In genomic region chr15:42097018-42097417, GRCh38 we compare ENCODE assay signal across 40 cellular contexts. TPM values are rescaled to one million over a fixed set of nuclear protein-coding genes. Genes with fewer than 3 reads are reported as not detected.
"Had no signal": no experiment of that assay in that cellular context is flagged by ENCODE, and none has a peak within 500 bp of the region (broad histone marks: within the 10 kb centered on the region; RNA-seq: fewer than 3 reads in every experiment).

No MANE protein-coding gene starts in this region.

- H3K4me1 ChIP-seq: adrenal gland, body of pancreas had no signal

- H3K27ac ChIP-seq: adrenal gland, ascending aorta, body of pancreas, brain microvascular endothelial cell, breast epithelium, cardiac muscle cell had no signal

- H3K27me3 Mint-ChIP-seq: activated naive CD4-positive, alpha-beta T cell treated with anti-CD3 and anti-CD28 coated beads, Interleukin-2, amount 50 U/mL, for 24 hours; activated naive CD8-positive, alpha-beta T cell; activated naive CD8-positive, alpha-beta T cell treated with anti-CD3 and anti-CD28 coated beads for 36 hours had no signal

- H3K9me3 Mint-ChIP-seq: activated naive CD4-positive, alpha-beta T cell treated with anti-CD3 and anti-CD28 coated beads for 36 hours; activated naive CD4-positive, alpha-beta T cell treated with anti-CD3 and anti-CD28 coated beads, Interleukin-2, amount 10 ng/mL, durations not matched to agents 7 days and 5 days; activated naive CD4-positive, alpha-beta T cell treated with anti-CD3 and anti-CD28 coated beads, Interleukin-2, amount 50 U/mL, for 24 hours; activated naive CD8-positive, alpha-beta T cell treated with anti-CD3 and anti-CD28 coated beads for 36 hours; activated naive CD8-positive, alpha-beta T cell treated with anti-CD3 and anti-CD28 coated beads, Interleukin-2, amount 10 ng/mL, durations not matched to agents 7 days and 5 days; activated naive CD8-positive, alpha-beta T cell treated with anti-CD3 and anti-CD28 coated beads, Interleukin-2, amount 50 U/mL, for 24 hours; activated T-cell treated with anti-CD3 and anti-CD28 coated beads, Interleukin-2, amount 50 U/mL, for 24 hours; activated T-cell treated with anti-CD3 and anti-CD28 coated beads, Interleukin-2, amount 50 U/mL, for 4 hours; activated T-cell treated with anti-CD3 and anti-CD28 coated beads, Interleukin-2, amount 50 U/mL, for 72 hours; activated T-helper 1 cell treated with anti-CD3 and anti-CD28 coated beads, Interleukin-12 subunit alpha, Interleukin-12 subunit beta, Interleukin-2, Interleukin-4 antibody, amounts not matched to agents 30 ng/mL and 10 ng/mL and 1 ng/mL, durations not matched to agents 14 hours and 24 hours and 36 hours; activated T-helper 17 cell treated with anti-CD3 and anti-CD28 coated beads, Interleukin-2, amount 50 U/mL, for 72 hours; activated T-helper 2 cell treated with anti-CD3 and anti-CD28 coated beads, Interferon-gamma antibody, Interleukin-2, Interleukin-4, amounts not matched to agents 10 μg/mL and 5 μg/mL and 100 μg/mL, durations not matched to agents 14 hours and 24 hours and 36 hours; brain; central memory CD8-positive, alpha-beta T cell had no signal

- H3K9me3 ChIP-seq: adrenal gland, ascending aorta, body of pancreas, breast epithelium had no signal

- DNase-seq: activated effector memory CD4-positive, alpha-beta T cell treated with anti-CD3 and anti-CD28 coated beads, Interleukin-2, amount 50 U/mL, for 16 hours; activated effector memory CD4-positive, alpha-beta T cell treated with Interleukin-2 at 50 U/mL for 16 hours; activated gamma-delta T cell treated with Interleukin-2 at 50 U/mL for 16 hours; activated naive CD4-positive, alpha-beta T cell; activated naive CD4-positive, alpha-beta T cell treated with anti-CD3 and anti-CD28 coated beads for 36 hours; activated naive CD4-positive, alpha-beta T cell treated with anti-CD3 and anti-CD28 coated beads, Interleukin-2, amount 10 ng/mL, durations not matched to agents 7 days and 5 days; activated naive CD4-positive, alpha-beta T cell treated with anti-CD3 and anti-CD28 coated beads, Interleukin-2, amount 50 U/mL, for 16 hours; activated naive CD4-positive, alpha-beta T cell treated with Interleukin-2 at 50 U/mL for 16 hours; activated naive CD8-positive, alpha-beta T cell treated with anti-CD3 and anti-CD28 coated beads for 36 hours; activated naive CD8-positive, alpha-beta T cell treated with anti-CD3 and anti-CD28 coated beads, Interleukin-2, amount 10 ng/mL, durations not matched to agents 7 days and 5 days; activated naive CD8-positive, alpha-beta T cell treated with anti-CD3 and anti-CD28 coated beads, Interleukin-2, amount 50 U/mL, for 24 hours; activated T-cell treated with anti-CD3 and anti-CD28 coated beads for 4 hours; activated T-cell treated with anti-CD3 and anti-CD28 coated beads, Interleukin-2, amount 50 U/mL, for 1 hour; activated T-cell treated with anti-CD3 and anti-CD28 coated beads, Interleukin-2, amount 50 U/mL, for 24 hours; activated T-cell treated with anti-CD3 and anti-CD28 coated beads, Interleukin-2, amount 50 U/mL, for 4 hours; activated T-cell treated with anti-CD3 and anti-CD28 coated beads, Interleukin-2, amount 50 U/mL, for 48 hours; activated T-cell treated with anti-CD3 and anti-CD28 coated beads, Interleukin-2, amount 50 U/mL, for 72 hours; adrenal gland; amniotic stem cell; amygdala; anterior cingulate cortex; aorta; body of pancreas; brain microvascular endothelial cell; central memory CD4-positive, alpha-beta T cell; cerebellar nuclear complex had no signal

- H3K4me3 Mint-ChIP-seq: activated naive CD4-positive, alpha-beta T cell treated with anti-CD3 and anti-CD28 coated beads for 36 hours; activated naive CD4-positive, alpha-beta T cell treated with anti-CD3 and anti-CD28 coated beads, Interleukin-2, amount 10 ng/mL, durations not matched to agents 7 days and 5 days; activated naive CD4-positive, alpha-beta T cell treated with anti-CD3 and anti-CD28 coated beads, Interleukin-2, amount 50 U/mL, for 24 hours; activated naive CD8-positive, alpha-beta T cell; activated naive CD8-positive, alpha-beta T cell treated with anti-CD3 and anti-CD28 coated beads for 36 hours; activated naive CD8-positive, alpha-beta T cell treated with anti-CD3 and anti-CD28 coated beads, Interleukin-2, amount 10 ng/mL, durations not matched to agents 7 days and 5 days; activated naive CD8-positive, alpha-beta T cell treated with anti-CD3 and anti-CD28 coated beads, Interleukin-2, amount 50 U/mL, for 24 hours; activated T-cell treated with anti-CD3 and anti-CD28 coated beads, Interleukin-2, amount 50 U/mL, for 24 hours; activated T-cell treated with anti-CD3 and anti-CD28 coated beads, Interleukin-2, amount 50 U/mL, for 4 hours; activated T-cell treated with anti-CD3 and anti-CD28 coated beads, Interleukin-2, amount 50 U/mL, for 72 hours; activated T-helper 1 cell treated with anti-CD3 and anti-CD28 coated beads, Interleukin-12 subunit alpha, Interleukin-12 subunit beta, Interleukin-2, Interleukin-4 antibody, amounts not matched to agents 30 ng/mL and 10 ng/mL and 1 ng/mL, durations not matched to agents 14 hours and 24 hours and 36 hours; activated T-helper 17 cell treated with anti-CD3 and anti-CD28 coated beads, Interleukin-2, amount 50 U/mL, for 72 hours; brain; central memory CD8-positive, alpha-beta T cell had no signal

- H3K4me3 ChIP-seq: adrenal gland, ascending aorta, body of pancreas, breast epithelium, cardiac muscle cell had no signal

- H3K27ac Mint-ChIP-seq: activated naive CD4-positive, alpha-beta T cell treated with anti-CD3 and anti-CD28 coated beads for 36 hours; activated naive CD4-positive, alpha-beta T cell treated with anti-CD3 and anti-CD28 coated beads, Interleukin-2, amount 10 ng/mL, durations not matched to agents 7 days and 5 days; activated naive CD4-positive, alpha-beta T cell treated with anti-CD3 and anti-CD28 coated beads, Interleukin-2, amount 50 U/mL, for 24 hours; activated naive CD8-positive, alpha-beta T cell; activated naive CD8-positive, alpha-beta T cell treated with anti-CD3 and anti-CD28 coated beads for 36 hours; activated naive CD8-positive, alpha-beta T cell treated with anti-CD3 and anti-CD28 coated beads, Interleukin-2, amount 10 ng/mL, durations not matched to agents 7 days and 5 days; activated naive CD8-positive, alpha-beta T cell treated with anti-CD3 and anti-CD28 coated beads, Interleukin-2, amount 50 U/mL, for 24 hours; activated T-cell treated with anti-CD3 and anti-CD28 coated beads, Interleukin-2, amount 50 U/mL, for 24 hours; activated T-cell treated with anti-CD3 and anti-CD28 coated beads, Interleukin-2, amount 50 U/mL, for 72 hours; activated T-helper 1 cell treated with anti-CD3 and anti-CD28 coated beads, Interleukin-12 subunit alpha, Interleukin-12 subunit beta, Interleukin-2, Interleukin-4 antibody, amounts not matched to agents 30 ng/mL and 10 ng/mL and 1 ng/mL, durations not matched to agents 14 hours and 24 hours and 36 hours; activated T-helper 17 cell treated with anti-CD3 and anti-CD28 coated beads, Interleukin-2, amount 50 U/mL, for 72 hours; activated T-helper 2 cell treated with anti-CD3 and anti-CD28 coated beads, Interferon-gamma antibody, Interleukin-2, Interleukin-4, amounts not matched to agents 10 μg/mL and 5 μg/mL and 100 μg/mL, durations not matched to agents 14 hours and 24 hours and 36 hours; brain had no signal

- H3K36me3 Mint-ChIP-seq: activated naive CD4-positive, alpha-beta T cell treated with anti-CD3 and anti-CD28 coated beads, Interleukin-2, amount 10 ng/mL, durations not matched to agents 7 days and 5 days; activated naive CD4-positive, alpha-beta T cell treated with anti-CD3 and anti-CD28 coated beads, Interleukin-2, amount 50 U/mL, for 24 hours; activated naive CD4-positive, alpha-beta T cell treated with anti-CD3 and anti-CD28 coated beads, Interleukin-2, amount 50 U/mL, for 72 hours; activated naive CD8-positive, alpha-beta T cell; activated naive CD8-positive, alpha-beta T cell treated with anti-CD3 and anti-CD28 coated beads for 36 hours; activated naive CD8-positive, alpha-beta T cell treated with anti-CD3 and anti-CD28 coated beads, Interleukin-2, amount 10 ng/mL, durations not matched to agents 7 days and 5 days; brain had no signal

- H3K27me3 ChIP-seq: adrenal gland, ascending aorta, body of pancreas, brain microvascular endothelial cell, breast epithelium, cardiac muscle cell had no signal

- H3K36me3 ChIP-seq: adrenal gland, ascending aorta, brain microvascular endothelial cell, breast epithelium, cardiac muscle cell had no signal

- H3K4me1 Mint-ChIP-seq: activated naive CD4-positive, alpha-beta T cell treated with anti-CD3 and anti-CD28 coated beads, Interleukin-2, amount 10 ng/mL, durations not matched to agents 7 days and 5 days; activated naive CD4-positive, alpha-beta T cell treated with anti-CD3 and anti-CD28 coated beads, Interleukin-2, amount 50 U/mL, for 24 hours; activated naive CD8-positive, alpha-beta T cell treated with anti-CD3 and anti-CD28 coated beads for 36 hours; activated naive CD8-positive, alpha-beta T cell treated with anti-CD3 and anti-CD28 coated beads, Interleukin-2, amount 50 U/mL, for 24 hours; central memory CD8-positive, alpha-beta T cell had no signal

RNA-seq across cellular contexts. Expression of gene PLA2G4D, which starts 2.7 kb away (rescaled TPM):
- total RNA-seq: activated naive CD4-positive, alpha-beta T cell treated with anti-CD3 and anti-CD28 coated beads for 36 hours; activated naive CD4-positive, alpha-beta T cell treated with anti-CD3 and anti-CD28 coated beads, Interleukin-2, amount 50 U/mL, for 72 hours; activated naive CD8-positive, alpha-beta T cell treated with anti-CD3 and anti-CD28 coated beads for 36 hours; activated naive CD8-positive, alpha-beta T cell treated with anti-CD3 and anti-CD28 coated beads, Interleukin-2, amount 10 ng/mL, durations not matched to agents 7 days and 5 days; activated T-cell treated with anti-CD3 and anti-CD28 coated beads, Interleukin-2, amount 50 U/mL, for 4 hours; activated T-cell treated with anti-CD3 and anti-CD28 coated beads, Interleukin-2, amount 50 U/mL, for 72 hours; activated T-helper 1 cell treated with anti-CD3 and anti-CD28 coated beads, Interleukin-12 subunit alpha, Interleukin-12 subunit beta, Interleukin-2, Interleukin-4 antibody, amounts not matched to agents 30 ng/mL and 10 ng/mL and 1 ng/mL, durations not matched to agents 14 hours and 24 hours and 36 hours; activated T-helper 2 cell treated with anti-CD3 and anti-CD28 coated beads, Interferon-gamma antibody, Interleukin-2, Interleukin-4, amounts not matched to agents 10 μg/mL and 5 μg/mL and 100 μg/mL, durations not matched to agents 14 hours and 24 hours and 36 hours; aorta; ascending aorta; astrocyte; body of pancreas; breast epithelium; chondrocyte had no signal

RNA-seq across cellular contexts. Expression of gene PLA2G4F, which starts 59.4 kb away (rescaled TPM):
- total RNA-seq: activated naive CD4-positive, alpha-beta T cell treated with anti-CD3 and anti-CD28 coated beads for 36 hours; activated naive CD4-positive, alpha-beta T cell treated with anti-CD3 and anti-CD28 coated beads, Interleukin-2, amount 50 U/mL, for 72 hours; activated naive CD8-positive, alpha-beta T cell treated with anti-CD3 and anti-CD28 coated beads for 36 hours; activated naive CD8-positive, alpha-beta T cell treated with anti-CD3 and anti-CD28 coated beads, Interleukin-2, amount 10 ng/mL, durations not matched to agents 7 days and 5 days; activated T-helper 1 cell treated with anti-CD3 and anti-CD28 coated beads, Interleukin-12 subunit alpha, Interleukin-12 subunit beta, Interleukin-2, Interleukin-4 antibody, amounts not matched to agents 30 ng/mL and 10 ng/mL and 1 ng/mL, durations not matched to agents 14 hours and 24 hours and 36 hours; activated T-helper 17 cell treated with anti-CD3 and anti-CD28 coated beads, Interleukin-2, amount 50 U/mL, for 72 hours; activated T-helper 2 cell treated with anti-CD3 and anti-CD28 coated beads, Interferon-gamma antibody, Interleukin-2, Interleukin-4, amounts not matched to agents 10 μg/mL and 5 μg/mL and 100 μg/mL, durations not matched to agents 14 hours and 24 hours and 36 hours; aorta; ascending aorta; cerebellum; chondrocyte had no signal
